Comparison of ENCODE assay signal across 3 cellular contexts in genomic region chr10:69051710-69052487, GRCh38.
TF ChIP-seq lines count a peak whose summit lies in the region.

No MANE protein-coding gene starts in this region.

TF ChIP-seq in liver, 16 proteins besides CTCF, POLR2A, EP300 and RAD21:
- TF ChIP-seq FOXA1 (IDR thresholded peaks at IDR 0.05) (no peak), YY1 (IDR thresholded peaks at IDR 0.05) (no peak), JUND (IDR thresholded peaks at IDR 0.05) (no peak), TAF1 (conservative IDR thresholded peaks at IDR 0.05) (no peak), ZBTB33 (IDR thresholded peaks at IDR 0.05) (no peak), SP1 (IDR thresholded peaks at IDR 0.05) (no peak), REST (IDR thresholded peaks at IDR 0.05) (no peak), FOXA2 (IDR thresholded peaks at IDR 0.05) (no peak), NR2F2 (IDR thresholded peaks at IDR 0.05) (no peak), MAX (IDR thresholded peaks at IDR 0.05) (no peak), HNF4A (conservative IDR thresholded peaks at IDR 0.05) (no peak), GABPA (IDR thresholded peaks at IDR 0.05 in 1 of 2, conservative IDR thresholded peaks at IDR 0.05 in 1 of 2) (no peak), RXRA (IDR thresholded peaks at IDR 0.05) (no peak), ATF3 (IDR thresholded peaks at IDR 0.05) (no peak), EGR1 (IDR thresholded peaks at IDR 0.05; ENCODE audit: low read depth in 2 of 2) (no peak), HNF4G (IDR thresholded peaks at IDR 0.05) (no peak)

TF ChIP-seq in HepG2, 621 proteins besides CTCF, POLR2A, EP300 and RAD21:
- TF ChIP-seq NR1H2 (CRISPR knock-in tag; IDR thresholded peaks at IDR 0.05; ENCODE audit: borderline replicate concordance, low read depth) = no peak
- no peak for TF ChIP-seq ZFP36L2 (CRISPR knock-in tag; IDR thresholded peaks at IDR 0.05)
- TF ChIP-seq ZNF678 (CRISPR knock-in tag; IDR thresholded peaks at IDR 0.05) = no peak
- no peak for TF ChIP-seq CEBPG (CRISPR knock-in tag; IDR thresholded peaks at IDR 0.05)
- no peak for TF ChIP-seq SIN3B (IDR thresholded peaks at IDR 0.05; ENCODE audit: low read length)
- TF ChIP-seq NR2F1 (CRISPR knock-in tag; IDR thresholded peaks at IDR 0.05) = no peak
- no peak for TF ChIP-seq HCFC1 (IDR thresholded peaks at IDR 0.05; ENCODE audit: low read depth, low read length)
- no peak for TF ChIP-seq MNT (IDR thresholded peaks at IDR 0.05)
- no peak for TF ChIP-seq CCAR2 (optimal IDR thresholded peaks at IDR 0.05; ENCODE audit: low read depth, low read length)
- no peak for TF ChIP-seq SMARCE1 (IDR thresholded peaks at IDR 0.05; ENCODE audit: borderline replicate concordance)
- TF ChIP-seq ZNF768 (CRISPR knock-in tag; IDR thresholded peaks at IDR 0.05) = no peak
- TF ChIP-seq DNMT3B (CRISPR knock-in tag; conservative IDR thresholded peaks at IDR 0.05) = no peak
- TF ChIP-seq ATRX (CRISPR knock-in tag; IDR thresholded peaks at IDR 0.05; ENCODE audit: borderline replicate concordance) = no peak
- no peak for TF ChIP-seq ZNF224 (CRISPR knock-in tag; IDR thresholded peaks at IDR 0.05)
- TF ChIP-seq ZNF703 (CRISPR knock-in tag; IDR thresholded peaks at IDR 0.05; ENCODE audit: borderline replicate concordance) = no peak

TF ChIP-seq in K562, 482 proteins besides CTCF, POLR2A, EP300 and RAD21:
- TF ChIP-seq POLR3A (IDR thresholded peaks at IDR 0.05; ENCODE audit: borderline replicate concordance, extremely low read depth, insufficient read depth, insufficient read length) = no peak
